In genomic region chr16:89303604-89304003, GRCh38 we compare ENCODE assay signal across 1 cellular context.
TF ChIP-seq lines count a peak whose summit lies in the region.

No MANE protein-coding gene starts in this region.

TF ChIP-seq in GM23338, 12 proteins besides CTCF, POLR2A, EP300 and RAD21 (continued from another document):
- no peak for TF ChIP-seq POLR2AphosphoS5 (IDR thresholded peaks at IDR 0.05; ENCODE audit: low read depth)
- no peak for TF ChIP-seq REST (IDR thresholded peaks at IDR 0.05; ENCODE audit: unreplicated experiment)
